ENCODE assay signal across 11 cellular contexts in genomic region chr10:16519250-16519907, GRCh38. TPM values are rescaled to one million over a fixed set of nuclear protein-coding genes. Genes with fewer than 3 reads are reported as not detected.
A peak's percentile ranks its signal among the peaks of the same experiment; 100 is the strongest.
DNase-seq lines count a peak whose midpoint lies in the region; ATAC-seq, FAIRE-seq and TF ChIP-seq lines count a peak whose summit lies in the region.
"Had no signal": no experiment of that assay in that cellular context is flagged by ENCODE, and none has a peak within 500 bp of the region (broad histone marks: within the 10 kb centered on the region; RNA-seq: fewer than 3 reads in every experiment).

No MANE protein-coding gene starts in this region.

- no peaks in the 10 kb centered on the region for H4K20me1 ChIP-seq in GM12878 (ENCODE audit: control insufficient read depth, insufficient read depth)
- no peaks in the 10 kb centered on the region for H4K20me1 ChIP-seq in neural cell (ENCODE audit: insufficient read depth)
- H4K20me1 ChIP-seq in GM23248 (ENCODE audit: insufficient read depth), result no peaks in the 10 kb centered on the region

- in situ Hi-C loops in GM12878 (cut with MboI), result no loop called here
- in situ Hi-C loops in GM23248 (cut with MboI), result no loop called here

- no peaks in the 10 kb centered on the region for H3F3A ChIP-seq in neural cell (ENCODE audit: insufficient read depth, low read length, poor library complexity, severe bottlenecking)
- no peaks in the 10 kb centered on the region for H3F3A ChIP-seq in GM23248 (ENCODE audit: insufficient read depth)

- POLR2A ChIA-PET in GM12878 (lab: Charles Lee), result no interaction called here

- TF ChIP-seq POLR2A in GM12878 (IDR thresholded peaks at IDR 0.05; ENCODE audit: low read depth, low read length), result no peak

- H3K79me2 ChIP-seq in GM12878 (ENCODE audit: control insufficient read depth, insufficient read depth, low read length) (no peaks in the 10 kb centered on the region), neural cell (replicated peaks; ENCODE audit: insufficient read depth, low read length) (no peaks in the 10 kb centered on the region), GM23248 (ENCODE audit: insufficient read depth) (no peaks in the 10 kb centered on the region)

- H3K27me3 ChIP-seq in GM12878 (replicated peaks in 1 of 2; ENCODE audit: control insufficient read depth in 2 of 2, insufficient read depth in 2 of 2, low read length in 1 of 2) (peaks cover 2 to 3% of the 10 kb centered on the region in 2 experiments; a peak in 1 of 4 replicates), neural cell (ENCODE audit: insufficient read depth, low read depth, low read length) (peaks cover 80% of the 10 kb centered on the region), GM23248 (replicated peaks; ENCODE audit: insufficient read depth) (peaks cover 14% of the 10 kb centered on the region; the same call in 1 of the 2 replicates)
- H3K27me3 ChIP-seq: MG63 had no signal

- TF ChIP-seq RAD21 in GM12878 (IDR thresholded peaks at IDR 0.05; ENCODE audit: insufficient read depth, low read depth, low read length) (no peak), neural cell (conservative IDR thresholded peaks at IDR 0.05) (no peak)

- H3K36me3 ChIP-seq in GM12878 (ENCODE audit: control insufficient read depth in 2 of 2, insufficient read depth in 2 of 2, low read length in 1 of 2), result no peaks in the 10 kb centered on the region
- no peaks in the 10 kb centered on the region for H3K36me3 ChIP-seq in neural cell (ENCODE audit: insufficient read depth, low read length)
- no peaks in the 10 kb centered on the region for H3K36me3 ChIP-seq in GM23248 (ENCODE audit: low read depth)
- H3K36me3 ChIP-seq: MG63 had no signal

- TF ChIP-seq EP300 in GM12878 (IDR thresholded peaks at IDR 0.05; ENCODE audit: borderline replicate concordance in 1 of 2, control insufficient read depth in 1 of 2, low read depth in 2 of 2, low read length in 2 of 2) (no peak), neural cell (conservative IDR thresholded peaks at IDR 0.05; ENCODE audit: poor library complexity, severe bottlenecking) (no peak)

- DNase-seq in GM12878 (ENCODE audit: low read depth, low spot score) (no peak), GM23248 (no peak), globus pallidus (ENCODE audit: low spot score) (no peak)
- DNase-seq: MG63 had no signal

- 21% methylated on average over 31 of the region's 31 CpGs for whole genome bisulfite sequencing in GM12878 (ENCODE audit: insufficient coverage, insufficient replicate concordance, low lambda C conversion rate, missing lambda C conversion rate)
- WGBS in GM23248 (ENCODE audit: low coverage in 1 of 2, low lambda C conversion rate in 2 of 2, missing lambda C conversion rate in 2 of 2), 2 experiments, result 82 to 85% methylated on average over 24 to 31 of the region's 31 CpGs

- TF ChIP-seq CTCF in GM12878 (IDR thresholded peaks at IDR 0.05 in 2 of 3, conservative IDR thresholded peaks at IDR 0.05 in 1 of 3; ENCODE audit: control insufficient read depth in 2 of 3, extremely low read depth in 1 of 3, insufficient read depth in 1 of 3, low read depth in 3 of 3, low read length in 3 of 3) (0 out of 6 replicates have a peak, but pooled peaks of 1 of the 3 experiments have one; percentile 0), neural cell (IDR thresholded peaks at IDR 0.05; ENCODE audit: poor library complexity, severe bottlenecking) (no peak)

- no peak overlapping the region for H3K9ac ChIP-seq in GM12878 (ENCODE audit: control insufficient read depth, insufficient read depth, low read length)
- H3K9ac ChIP-seq in neural cell (ENCODE audit: low read length), result no peak overlapping the region
- no peak overlapping the region for H3K9ac ChIP-seq in GM23248

- H3K4me1 ChIP-seq in GM12878 (ENCODE audit: control insufficient read depth, insufficient read depth, low read length) (peaks cover 8% of the 10 kb centered on the region), GM23248 (ENCODE audit: insufficient read depth) (no peaks in the 10 kb centered on the region)

- CTCF ChIA-PET in GM12878 (lab: Yijun Ruan, JAX), result interaction anchor here (0.6 to 1.4 kb wide), 12 partner anchors 12 to 1644 kb away, joined by 3 to 6 read pairs (median 3); no protein-coding TSS in a partner anchor

- H3K4me3 ChIP-seq in GM12878, result peak overlapping the region; percentile 62; the same call in 1 of the 2 replicates
- peak overlapping the region; percentile 60 for H3K4me3 ChIP-seq in neural cell (ENCODE audit: low read length)
- H3K4me3 ChIP-seq in GM23248, result no peak overlapping the region
- H3K4me3 ChIP-seq: MG63, SK-N-MC had no signal

- FAIRE-seq in GM12878 (lab: Jason Lieb, UNC), result peak; percentile 31

- intact Hi-C loops in GM12878 (cut with micrococcal nuclease; ENCODE audit: unreplicated experiment), result loop anchor here (10.0 kb wide), 2 partner anchors 255 to 405 kb away; no protein-coding TSS in a partner anchor

- H3K9me3 ChIP-seq in GM12878 (replicated peaks; ENCODE audit: control insufficient read depth, insufficient read depth, low read length) (no peaks in the 10 kb centered on the region), neural cell (ENCODE audit: low read length) (no peaks in the 10 kb centered on the region), GM23248 (ENCODE audit: low read depth) (no peaks in the 10 kb centered on the region)
- H3K9me3 ChIP-seq: MG63 had no signal

- ATAC-seq in GM18858 (IDR thresholded peaks at IDR 0.05; ENCODE audit: unreplicated experiment) (peak; percentile 59), HG02885 (IDR thresholded peaks at IDR 0.05; ENCODE audit: poor library complexity, unreplicated experiment) (peak; percentile 55), GM12878 (peak; percentile 81), HG03108 (IDR thresholded peaks at IDR 0.05; ENCODE audit: unreplicated experiment) (no peak), GM18511 (IDR thresholded peaks at IDR 0.05; ENCODE audit: unreplicated experiment) (no peak)

- no peak overlapping the region for H3K27ac ChIP-seq in GM12878 (ENCODE audit: control insufficient read depth, insufficient read depth)
- H3K27ac ChIP-seq in neural cell (ENCODE audit: low read length), result no peak overlapping the region
- H3K27ac ChIP-seq in GM23248, result no peak overlapping the region
- H3K27ac ChIP-seq: SK-N-MC had no signal

- RAD21 ChIA-PET in GM12878 (lab: Charles Lee; ENCODE audit: unreplicated experiment), result interaction anchor here (0.7 to 1.5 kb wide), 2 partner anchors 82 to 617 kb away, joined by 3 to 4 read pairs; no protein-coding TSS in a partner anchor

- BruUV-seq in GM12878 (replicated peaks; lab: Mats Ljungman, UMichigan), result no TSS peak

- SMC1A ChIA-PET in GM12878 (lab: Charles Lee; ENCODE audit: uncharacterized antibody, unreplicated experiment), result interaction anchor here (0.6 to 1.5 kb wide), 5 partner anchors 26 to 364 kb away, joined by 3 to 4 read pairs (median 3); no protein-coding TSS in a partner anchor

- H2AFZ ChIP-seq in GM12878 (ENCODE audit: control insufficient read depth, low read depth, low read length) (no peak overlapping the region), neural cell (ENCODE audit: low read depth, low read length) (no peak overlapping the region), GM23248 (no peak overlapping the region)

- no peaks in the 10 kb centered on the region for H3K9me2 ChIP-seq in neural cell (ENCODE audit: insufficient read depth, low read length)
- no peaks in the 10 kb centered on the region for H3K9me2 ChIP-seq in GM23248 (ENCODE audit: insufficient read depth)

- H3K4me2 ChIP-seq in GM12878 (ENCODE audit: control insufficient read depth, insufficient read depth) (peak overlapping the region; percentile 98), neural cell (ENCODE audit: low read length) (no peak overlapping the region), GM23248 (ENCODE audit: unreplicated experiment) (no peak overlapping the region)

TF ChIP-seq in GM12878, 131 proteins besides CTCF, POLR2A, EP300 and RAD21:
- peak; percentile 46; the same call in 1 of the 2 replicates for TF ChIP-seq JUNB (IDR thresholded peaks at IDR 0.05)
- TF ChIP-seq PAX5 (IDR thresholded peaks at IDR 0.05; ENCODE audit: borderline replicate concordance, low read depth, low read length), result peak; percentile 70; the same call in 1 of the 2 replicates
- TF ChIP-seq BMI1 (IDR thresholded peaks at IDR 0.05; ENCODE audit: borderline replicate concordance), result no peak
- TF ChIP-seq RUNX3 (IDR thresholded peaks at IDR 0.05; ENCODE audit: low read length), result peak; percentile 56; the same call in 1 of the 2 replicates
- 0 out of 2 replicates have a peak, but pooled peaks have one; percentile 44 for TF ChIP-seq TCF7 (IDR thresholded peaks at IDR 0.05; ENCODE audit: borderline replicate concordance)

TF ChIP-seq in neural cell, 6 proteins besides CTCF, POLR2A, EP300 and RAD21 (continues in another document):
- no peak for TF ChIP-seq POLR2AphosphoS5 (IDR thresholded peaks at IDR 0.05)

RNA-seq across cellular contexts. Expression of gene C1QL3, which starts 2.3 kb away (rescaled TPM):
- total RNA-seq in GM12878 (2013; cell fraction: nucleolus; rRNA removed), result 0.17 TPM in 1 of 2 replicates, not detected in the other
- total RNA-seq in GM12878 (2014; rRNA removed), result 0.49 and 0.62 TPM in 2 replicates
- 0.18 and 0.27 TPM in 2 replicates for total RNA-seq in GM12878 (2014; rRNA removed; fragmentation: Illumina TruSeq; extraction: Trizol)
- 0.35 and 0.67 TPM in 2 replicates for total RNA-seq in GM12878 (2021)
- 0.22 TPM for polyA plus RNA-seq in GM12878 (2011; ENCODE audit: low read depth)
- polyA plus RNA-seq in GM12878 (2011; rRNA removed), result 0.03 and 0.06 TPM in 2 replicates
- 0.13 TPM in 1 of 2 replicates, not detected in the other for polyA plus RNA-seq in GM12878 (2011; cell fraction: cytosol; rRNA removed)
- polyA plus RNA-seq in GM12878 (2011; cell fraction: nucleus; rRNA removed), result not detected in 2 replicates
- 0.64 and 0.81 TPM in 2 replicates for polyA plus RNA-seq in GM12878 (2012)
- polyA plus RNA-seq in GM12878 (2014; fragmentation: Illumina TruSeq; extraction: Trizol), result 0.16 and 0.17 TPM in 2 replicates
- under 1 TPM; 0.24 to 0.40 TPM for polyA plus RNA-seq in GM12878 (2014; fragmentation: Nextera tagmentation; extraction: Ambion mirVana)
- polyA plus RNA-seq in GM12878 (2014; rRNA removed), result 0.32 and 0.59 TPM in 2 replicates
- polyA plus RNA-seq in GM12878 (2016; fragmentation: Nextera tagmentation; extraction: Ambion mirVana), result 1 to 10 TPM in 1 of 2 experiments, under 1 TPM in 1; 0.68 to 1.2 TPM
- polyA minus RNA-seq in GM12878 (2011; rRNA and poly(A)+ RNA removed), result not detected in 2 replicates
- polyA minus RNA-seq in GM12878 (2011; cell fraction: cytosol; rRNA and poly(A)+ RNA removed), result not detected in 2 replicates
- polyA minus RNA-seq in GM12878 (2011; cell fraction: nucleus; rRNA and poly(A)+ RNA removed), result 0.57 TPM in 1 of 2 replicates, not detected in the other
- 0.57 and 0.68 TPM in 2 replicates for polyA plus RNA-seq in neural cell
- 1.0 and 1.2 TPM in 2 replicates for polyA minus RNA-seq in neural cell
- not detected in 2 replicates for total RNA-seq in GM23248 (2014; rRNA removed; shearing (Covaris generic))
- 0.38 and 0.39 TPM in 2 replicates for polyA plus RNA-seq in GM23248 (2016; fragmentation: Nextera tagmentation; extraction: Ambion mirVana)
- polyA plus RNA-seq: fibroblast of lung had no signal

Comparison
In these comparisons a context has a peak if more than half of its experiments do, and no peak if none do; other contexts are left out.
1. ATAC-seq: peak in GM18858 (single experiment), HG02885 (single experiment) and GM12878 (single experiment); none in HG03108 (single experiment) and GM18511 (single experiment).